ENCODE assay signal across 1 cellular context in genomic region chrX:111519215-111519614, GRCh38.
TF ChIP-seq lines count a peak whose summit lies in the region.

No MANE protein-coding gene starts in this region.

TF ChIP-seq in SK-N-SH treated with all-trans-retinoic acid at 6 μM for 48 hours, 23 proteins besides CTCF, POLR2A, EP300 and RAD21 (continued from another document):
- no peak for TF ChIP-seq CSRNP3 (CRISPR knock-in tag; IDR thresholded peaks at IDR 0.05)
- no peak for TF ChIP-seq TCF4 (CRISPR knock-in tag; IDR thresholded peaks at IDR 0.05; ENCODE audit: borderline replicate concordance)
- TF ChIP-seq ARNTL (CRISPR knock-in tag; IDR thresholded peaks at IDR 0.05; ENCODE audit: borderline replicate concordance, low read depth): no peak
